Comparison of ENCODE assay signal across 1 cellular context in the genomic region with DNA sequence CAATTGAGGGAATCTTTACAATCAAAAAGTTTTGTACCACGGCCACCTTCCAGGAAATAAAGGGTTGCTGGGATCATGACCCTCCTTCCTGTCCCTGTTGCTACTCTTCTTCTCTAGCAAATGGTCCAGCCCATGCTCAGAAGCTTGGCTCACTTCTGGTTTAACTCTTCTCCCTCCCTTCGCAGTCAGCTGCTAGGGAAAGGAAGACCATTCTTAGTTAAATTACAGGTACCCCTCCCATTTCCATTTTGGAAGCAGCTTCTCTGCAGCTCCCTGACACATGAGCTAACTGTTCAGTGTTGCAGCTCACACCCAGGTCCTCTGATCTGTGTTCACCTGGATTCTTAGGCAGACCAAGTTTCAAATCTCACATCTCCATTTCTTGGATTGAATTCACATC.
TF ChIP-seq lines count a peak whose summit lies in the region.

No MANE protein-coding gene starts in this region.

TF ChIP-seq in H1, 55 proteins besides CTCF, POLR2A, EP300 and RAD21:
- TF ChIP-seq CHD7 (IDR thresholded peaks at IDR 0.05; ENCODE audit: insufficient replicate concordance, low read length) (no peak), TCF12 (IDR thresholded peaks at IDR 0.05; ENCODE audit: low read depth, low read length) (no peak), CTBP2 (IDR thresholded peaks at IDR 0.05; ENCODE audit: borderline replicate concordance, insufficient read depth, insufficient read length, low read length) (no peak), SAP30 (IDR thresholded peaks at IDR 0.05; ENCODE audit: insufficient read depth, insufficient replicate concordance, low read length) (no peak), HDAC2 (IDR thresholded peaks at IDR 0.05; ENCODE audit: borderline replicate concordance in 1 of 2, low read depth in 2 of 2, low read length in 2 of 2) (no peak), TAF1 (IDR thresholded peaks at IDR 0.05; ENCODE audit: low read depth, low read length) (no peak), CHD1 (IDR thresholded peaks at IDR 0.05; ENCODE audit: low read depth, low read length) (no peak), KDM1A (IDR thresholded peaks at IDR 0.05; ENCODE audit: borderline replicate concordance, low read length) (no peak), GABPA (IDR thresholded peaks at IDR 0.05; ENCODE audit: borderline replicate concordance, insufficient read depth, low read length) (no peak), BCL11A (IDR thresholded peaks at IDR 0.05; ENCODE audit: low read depth in 2 of 2, low read length in 2 of 2) (no peak), SIX5 (IDR thresholded peaks at IDR 0.05; ENCODE audit: low read depth, low read length) (no peak), CEBPB (IDR thresholded peaks at IDR 0.05; ENCODE audit: low read depth, low read length) (no peak), KDM5A (IDR thresholded peaks at IDR 0.05; ENCODE audit: low read length) (no peak), RNF2 (IDR thresholded peaks at IDR 0.05; ENCODE audit: borderline replicate concordance, low read depth, low read length, missing control alignments, poor library complexity, severe bottlenecking) (no peak), GTF2F1 (IDR thresholded peaks at IDR 0.05; ENCODE audit: borderline replicate concordance, low read depth, low read length) (no peak), FOSL1 (IDR thresholded peaks at IDR 0.05; ENCODE audit: insufficient read depth, low read depth, low read length) (no peak)
